Comparison of ENCODE assay signal across 8 cellular contexts in genomic region chr20:47317127-47317895, GRCh38. TPM values are rescaled to one million over a fixed set of nuclear protein-coding genes. Genes with fewer than 3 reads are reported as not detected.
DNase-seq lines count a peak whose midpoint lies in the region; ATAC-seq and TF ChIP-seq lines count a peak whose summit lies in the region.

No MANE protein-coding gene starts in this region.

- no peak for DNase-seq in Caco-2
- peak; percentile 83 for DNase-seq in NCI-H2171 (lab: John Stamatoyannopoulos, UW)
- peak; percentile 61 for DNase-seq in activated CD8-positive, alpha-beta T cell treated with anti-CD3 and anti-CD28 coated beads, Interleukin-2, amount 10 ng/mL, durations not matched to agents 7 days and 5 days
- DNase-seq in effector memory CD8-positive, alpha-beta T cell: peak; percentile 1 to 13 (median 8)
- no peak for DNase-seq in mesothelial cell of epicardium (ENCODE audit: low spot score in 2 of 2, unreplicated experiment in 2 of 2)
- peak; percentile 49 to 55 for DNase-seq in stimulated activated CD8-positive, alpha-beta memory T cell treated with anti-CD3 and anti-CD28 coated beads, Interleukin-15, amount 100 ng/mL, for 48 hours (ENCODE audit: low read depth in 2 of 2)

- TF ChIP-seq CTCF in Caco-2 (IDR thresholded peaks at IDR 0.05; ENCODE audit: insufficient read depth in 1 of 2, low read depth in 1 of 2, low read length in 1 of 2, severe bottlenecking in 1 of 2, unreplicated experiment in 1 of 2) (no peak), mesothelial cell of epicardium (IDR thresholded peaks at IDR 0.05; ENCODE audit: unreplicated experiment) (no peak)

- BruUV-seq in Caco-2 (replicated peaks; lab: Mats Ljungman, UMichigan): no TSS peak

- H3K36me3 ChIP-seq in Caco-2 (ENCODE audit: control insufficient read depth, insufficient read depth, low read length): peaks cover 9% of the 10 kb centered on the region

- intact Hi-C loops in Caco-2 (cut with micrococcal nuclease; ENCODE audit: unreplicated experiment): no loop called here

- H3K27ac Mint-ChIP-seq in Caco-2 (ENCODE audit: unreplicated experiment) (peak overlapping the region; percentile 97), mesothelial cell of epicardium (peak overlapping the region; percentile 100)
- H3K27ac Mint-ChIP-seq in activated CD8-positive, alpha-beta T cell treated with anti-CD3 and anti-CD28 coated beads, Interleukin-2, amount 10 ng/mL, durations not matched to agents 7 days and 5 days: peak overlapping the region; percentile 91
- peak overlapping the region; percentile 87 to 90 for H3K27ac Mint-ChIP-seq in effector memory CD8-positive, alpha-beta T cell

- H3K4me1 ChIP-seq in Caco-2: peaks cover 97% of the 10 kb centered on the region

- H3K9me3 ChIP-seq in Caco-2: no peaks in the 10 kb centered on the region

- H3K36me3 Mint-ChIP-seq in Caco-2 (ENCODE audit: insufficient read depth, unreplicated experiment) (peaks cover 98% of the 10 kb centered on the region), mesothelial cell of epicardium (peaks cover 5% of the 10 kb centered on the region)
- peaks cover 18% of the 10 kb centered on the region for H3K36me3 Mint-ChIP-seq in activated CD8-positive, alpha-beta T cell treated with anti-CD3 and anti-CD28 coated beads, Interleukin-2, amount 10 ng/mL, durations not matched to agents 7 days and 5 days (ENCODE audit: low read depth)
- peaks cover 11% of the 10 kb centered on the region for H3K36me3 Mint-ChIP-seq in effector memory CD8-positive, alpha-beta T cell (ENCODE audit: insufficient read depth)

- no peak overlapping the region for H3K4me3 ChIP-seq in Caco-2 (ENCODE audit: low read depth, low read length)

- H3K27me3 Mint-ChIP-seq in Caco-2 (ENCODE audit: insufficient read depth, unreplicated experiment) (no peaks in the 10 kb centered on the region), mesothelial cell of epicardium (ENCODE audit: low read depth) (no peaks in the 10 kb centered on the region)
- H3K27me3 Mint-ChIP-seq in activated CD8-positive, alpha-beta T cell treated with anti-CD3 and anti-CD28 coated beads, Interleukin-2, amount 10 ng/mL, durations not matched to agents 7 days and 5 days (ENCODE audit: low read depth): no peaks in the 10 kb centered on the region
- H3K27me3 Mint-ChIP-seq in effector memory CD8-positive, alpha-beta T cell: no peaks in the 10 kb centered on the region

- H3K9me3 Mint-ChIP-seq in Caco-2 (ENCODE audit: unreplicated experiment): no peaks in the 10 kb centered on the region
- no peaks in the 10 kb centered on the region for H3K9me3 Mint-ChIP-seq in activated CD8-positive, alpha-beta T cell treated with anti-CD3 and anti-CD28 coated beads, Interleukin-2, amount 10 ng/mL, durations not matched to agents 7 days and 5 days (ENCODE audit: insufficient read depth)
- no peaks in the 10 kb centered on the region for H3K9me3 Mint-ChIP-seq in effector memory CD8-positive, alpha-beta T cell
- no peaks in the 10 kb centered on the region for H3K9me3 Mint-ChIP-seq in mesothelial cell of epicardium

- peaks cover 69% of the 10 kb centered on the region for H3K4me1 Mint-ChIP-seq in Caco-2 (ENCODE audit: low read depth, unreplicated experiment)
- H3K4me1 Mint-ChIP-seq in activated CD8-positive, alpha-beta T cell treated with anti-CD3 and anti-CD28 coated beads, Interleukin-2, amount 10 ng/mL, durations not matched to agents 7 days and 5 days (ENCODE audit: low read depth): peaks cover 59% of the 10 kb centered on the region
- peaks cover 44 to 48% of the 10 kb centered on the region in 2 donors for H3K4me1 Mint-ChIP-seq in effector memory CD8-positive, alpha-beta T cell (ENCODE audit: low read depth in 2 of 2)
- H3K4me1 Mint-ChIP-seq in mesothelial cell of epicardium: peaks cover 71% of the 10 kb centered on the region

- POLR2A ChIA-PET in Caco-2 (lab: Charles Lee): interaction anchor here (0.5 to 3.5 kb wide), 3 partner anchors 24 to 43 kb away, joined by 3 to 82 read pairs (median 11); partner anchors contain the start of gene ZMYND8
- POLR2A ChIA-PET in activated CD8-positive, alpha-beta T cell treated with anti-CD3 and anti-CD28 coated beads, Interleukin-2, amount 10 ng/mL, durations not matched to agents 7 days and 5 days (lab: Charles Lee): interaction anchor here (0.8 to 1.6 kb wide), 2 partner anchors 10 to 39 kb away, joined by 3 to 9 read pairs; partner anchors contain the start of gene ZMYND8

- ATAC-seq in activated CD8-positive, alpha-beta T cell treated with anti-CD3 and anti-CD28 coated beads, Interleukin-2, amount 10 ng/mL, durations not matched to agents 7 days and 5 days: peak; percentile 68
- peak; percentile 76 for ATAC-seq in effector memory CD8-positive, alpha-beta T cell (replicated peaks)
- ATAC-seq in HG02938 (IDR thresholded peaks at IDR 0.05; ENCODE audit: unreplicated experiment) (no peak), GM18873 (IDR thresholded peaks at IDR 0.05; ENCODE audit: low FRiP score, unreplicated experiment) (no peak)

- CTCF ChIA-PET in Caco-2 (lab: Charles Lee): interaction anchor here (0.6 to 1.5 kb wide), 5 partner anchors 39 to 142 kb away, joined by 3 to 15 read pairs (median 4); partner anchors contain the start of gene ZMYND8
- CTCF ChIA-PET in activated CD8-positive, alpha-beta T cell treated with anti-CD3 and anti-CD28 coated beads, Interleukin-2, amount 10 ng/mL, durations not matched to agents 7 days and 5 days (lab: Charles Lee): interaction anchor here (0.7 to 3.0 kb wide), 6 partner anchors 13 to 67 kb away, joined by 3 to 28 read pairs (median 5); partner anchors contain the start of gene ZMYND8

- H3K4me3 Mint-ChIP-seq in Caco-2 (ENCODE audit: unreplicated experiment): peak overlapping the region; percentile 69
- peak overlapping the region; percentile 36 for H3K4me3 Mint-ChIP-seq in activated CD8-positive, alpha-beta T cell treated with anti-CD3 and anti-CD28 coated beads, Interleukin-2, amount 10 ng/mL, durations not matched to agents 7 days and 5 days
- H3K4me3 Mint-ChIP-seq in effector memory CD8-positive, alpha-beta T cell: peak overlapping the region in 1 of 2 donors; percentile 51
- H3K4me3 Mint-ChIP-seq in mesothelial cell of epicardium: no peak overlapping the region

- H3K27me3 ChIP-seq in Caco-2 (replicated peaks; ENCODE audit: control insufficient read depth, insufficient read depth, low read length): no peaks in the 10 kb centered on the region

RNA-seq across cellular contexts. Expression of gene ZMYND8, which starts 39.2 kb away (rescaled TPM):
- total RNA-seq in Caco-2 (2022): 180 and 194 TPM in 2 replicates
- total RNA-seq in activated CD8-positive, alpha-beta T cell treated with anti-CD3 and anti-CD28 coated beads, Interleukin-2, amount 10 ng/mL, durations not matched to agents 7 days and 5 days: 10 to 100 TPM; 44.3 to 44.7 TPM
- 119 to 120 TPM (median 119 TPM) in 3 replicates for total RNA-seq in mesothelial cell of epicardium

Comparison
In these comparisons a context has a peak if more than half of its experiments do, and no peak if none do; other contexts are left out.
1. DNase-seq: peak in NCI-H2171 (single experiment), activated CD8-positive, alpha-beta T cell treated with anti-CD3 and anti-CD28 coated beads, Interleukin-2, amount 10 ng/mL, durations not matched to agents 7 days and 5 days (single experiment), effector memory CD8-positive, alpha-beta T cell (3 of 3) and stimulated activated CD8-positive, alpha-beta memory T cell treated with anti-CD3 and anti-CD28 coated beads, Interleukin-15, amount 100 ng/mL, for 48 hours (2 of 2); none in Caco-2 (0 of 2) and mesothelial cell of epicardium (0 of 2).
2. ATAC-seq: peak in activated CD8-positive, alpha-beta T cell treated with anti-CD3 and anti-CD28 coated beads, Interleukin-2, amount 10 ng/mL, durations not matched to agents 7 days and 5 days (single experiment) and effector memory CD8-positive, alpha-beta T cell (single experiment); none in HG02938 (single experiment) and GM18873 (single experiment).
3. Peak in every context shown above with its lines, with median percentiles within 50 percentile points of each other: H3K27ac Mint-ChIP-seq.